ENCODE assay signal across 13 cellular contexts in genomic region chr9:137705906-137706305, GRCh38.
DNase-seq lines count a peak whose midpoint lies in the region; ATAC-seq and TF ChIP-seq lines count a peak whose summit lies in the region.
"Had no signal": no experiment of that assay in that cellular context is flagged by ENCODE, and none has a peak within 500 bp of the region (broad histone marks: within the 10 kb centered on the region; RNA-seq: fewer than 3 reads in every experiment).

No MANE protein-coding gene starts in this region.

- CTCF ChIA-PET in CD8-positive, alpha-beta memory T cell (lab: Charles Lee): no interaction called here

- peak overlapping the region in 3 of 8 donors; percentile 4 to 74 (median 54) for H3K27ac Mint-ChIP-seq in CD8-positive, alpha-beta memory T cell

- in situ Hi-C loops in brain microvascular endothelial cell (cut with HindIII; ENCODE audit: low pct_ligation_motif_present, low sequenced_read_pairs): no loop called here

- peaks cover 23% of the 10 kb centered on the region for H3K4me1 ChIP-seq in CD8-positive, alpha-beta memory T cell (ENCODE audit: insufficient read depth, low read length)
- peaks cover 30% of the 10 kb centered on the region for H3K4me1 ChIP-seq in effector memory CD4-positive, alpha-beta T cell (ENCODE audit: control insufficient read depth, insufficient read depth, low read length, poor library complexity, severe bottlenecking)

- no peak for DNase-seq in CD8-positive, alpha-beta memory T cell
- DNase-seq in effector memory CD4-positive, alpha-beta T cell: no peak
- no peak for DNase-seq in NCI-H2171 (lab: John Stamatoyannopoulos, UW)
- no peak for DNase-seq in NCI-H748 (lab: John Stamatoyannopoulos, UW; ENCODE audit: unreplicated experiment)
- no peak for DNase-seq in brain microvascular endothelial cell
- DNase-seq: anterior cingulate cortex, IMR-90, NCI-H2029, right cardiac atrium, RPMI8226 had no signal

- ATAC-seq in GM18909 (IDR thresholded peaks at IDR 0.05; ENCODE audit: poor library complexity, unreplicated experiment): peak; percentile 17
- peak; percentile 16 for ATAC-seq in HG02885 (IDR thresholded peaks at IDR 0.05; ENCODE audit: poor library complexity, unreplicated experiment)
- ATAC-seq in GM18519 (IDR thresholded peaks at IDR 0.05; ENCODE audit: low FRiP score, unreplicated experiment): no peak

- peaks cover 7 to 17% (median 15%) of the 10 kb centered on the region in 3 donors for H3K36me3 Mint-ChIP-seq in CD8-positive, alpha-beta memory T cell

- H3K4me3 ChIP-seq in CD8-positive, alpha-beta memory T cell (ENCODE audit: low read length): peak overlapping the region; percentile 23
- H3K4me3 ChIP-seq in effector memory CD4-positive, alpha-beta T cell (ENCODE audit: insufficient read depth, low read depth, low read length, poor library complexity, severe bottlenecking): peak overlapping the region; percentile 1
- H3K4me3 ChIP-seq in brain microvascular endothelial cell (ENCODE audit: low read depth, low read length): no peak overlapping the region

- no peaks in the 10 kb centered on the region for H3K27me3 Mint-ChIP-seq in CD8-positive, alpha-beta memory T cell

- no peaks in the 10 kb centered on the region for H3K9me3 ChIP-seq in CD8-positive, alpha-beta memory T cell (ENCODE audit: low read length)
- no peaks in the 10 kb centered on the region for H3K9me3 ChIP-seq in effector memory CD4-positive, alpha-beta T cell (ENCODE audit: control insufficient read depth, low read length)

- H3K36me3 ChIP-seq in CD8-positive, alpha-beta memory T cell (ENCODE audit: insufficient read depth, low read length): no peaks in the 10 kb centered on the region
- peaks cover 14% of the 10 kb centered on the region for H3K36me3 ChIP-seq in effector memory CD4-positive, alpha-beta T cell (ENCODE audit: control insufficient read depth, insufficient read depth, low read length)
- H3K36me3 ChIP-seq in brain microvascular endothelial cell (replicated peaks): no peaks in the 10 kb centered on the region

- H3K27me3 ChIP-seq in CD8-positive, alpha-beta memory T cell (ENCODE audit: insufficient read depth, low read length, poor library complexity, severe bottlenecking): no peaks in the 10 kb centered on the region
- no peaks in the 10 kb centered on the region for H3K27me3 ChIP-seq in effector memory CD4-positive, alpha-beta T cell (replicated peaks; ENCODE audit: control insufficient read depth, insufficient read depth, low read length, poor library complexity, severe bottlenecking)
- no peaks in the 10 kb centered on the region for H3K27me3 ChIP-seq in brain microvascular endothelial cell (replicated peaks)

- POLR2A ChIA-PET in CD8-positive, alpha-beta memory T cell (lab: Charles Lee): no interaction called here

- peaks cover 7 to 24% (median 10%) of the 10 kb centered on the region in 5 donors for H3K9me3 Mint-ChIP-seq in CD8-positive, alpha-beta memory T cell

- no peak overlapping the region for H3K27ac ChIP-seq in CD8-positive, alpha-beta memory T cell (ENCODE audit: low read depth, low read length)
- no peak overlapping the region for H3K27ac ChIP-seq in effector memory CD4-positive, alpha-beta T cell (ENCODE audit: insufficient read depth, low read length, poor library complexity, severe bottlenecking)
- no peak overlapping the region for H3K27ac ChIP-seq in brain microvascular endothelial cell

- TF ChIP-seq CTCF in brain microvascular endothelial cell (IDR thresholded peaks at IDR 0.05; ENCODE audit: low read depth, low read length, missing control alignments): no peak

- H3K4me1 Mint-ChIP-seq in CD8-positive, alpha-beta memory T cell: peaks cover 42 to 58% (median 54%) of the 10 kb centered on the region in 3 donors

- H3K4me3 Mint-ChIP-seq in CD8-positive, alpha-beta memory T cell: peak overlapping the region in 6 of 7 donors; percentile 66 to 85 (median 76)
